8 cellular contexts compared by ENCODE assay signal in genomic region chrX:37846934-37847732, GRCh38. TPM values are rescaled to one million over a fixed set of nuclear protein-coding genes. Genes with fewer than 3 reads are reported as not detected.
DNase-seq lines count a peak whose midpoint lies in the region; ATAC-seq and TF ChIP-seq lines count a peak whose summit lies in the region.

Gene DYNLT3, minus strand, starts transcription at chrX:37847571. Its CDS starts 61 bp downstream, at chrX:37847510.

- WGBS in trophoblast cell (ENCODE audit: extremely low coverage, insufficient coverage, insufficient read length), result no CpG with 5 or more reads among the region's 67 CpGs
- 52% methylated on average over 36 of the region's 67 CpGs; no CpG with 5 or more reads in 1 of the 2 donors for WGBS in transverse colon (ENCODE audit: low coverage in 1 of 2), 2 donors

- peak within 1 kb of the TSS; percentile 66 for H4K8ac ChIP-seq in trophoblast cell (ENCODE audit: low read depth, low read length)

- H3K4me3 ChIP-seq in HCT116 (replicated peaks in 1 of 2; ENCODE audit: low read depth in 1 of 2, low read length in 2 of 2), result peak within 1 kb of the TSS; percentile 61 to 68
- peak within 1 kb of the TSS; percentile 83 for H3K4me3 ChIP-seq in adipocyte (ENCODE audit: low read length)
- peak within 1 kb of the TSS; percentile 79 for H3K4me3 ChIP-seq in trophoblast cell (ENCODE audit: low read depth, low read length)
- peak within 1 kb of the TSS; percentile 39 to 91 (median 66) for H3K4me3 ChIP-seq in transverse colon

- BruUV-seq in HCT116 (replicated peaks; lab: Mats Ljungman, UMichigan), result no TSS peak

- ATAC-seq in HCT116, result peak; percentile 100

- DNase-seq in GM03348 (ENCODE audit: low spot score) (peak; percentile 86), HCT116 (ENCODE audit: low read depth, low spot score) (peak; percentile 76), NAMALWA (ENCODE audit: low spot score) (peak; percentile 82), T follicular helper cell (ENCODE audit: low read depth) (peak; percentile 68), adipocyte (ENCODE audit: low read depth) (peak; percentile 82), cardiac septum (ENCODE audit: low spot score) (peak; percentile 92), trophoblast cell (peak; percentile 77 to 80), transverse colon (peak; percentile 90)

- peak within 1 kb of the TSS; percentile 66 for H3K9ac ChIP-seq in HCT116 (ENCODE audit: low read length)
- peak within 1 kb of the TSS; percentile 82 for H3K9ac ChIP-seq in adipocyte (ENCODE audit: low read length)
- H3K9ac ChIP-seq in trophoblast cell (ENCODE audit: low read length), result peak within 1 kb of the TSS; percentile 69

- no peak for TF ChIP-seq RAD21 in HCT116 (IDR thresholded peaks at IDR 0.05; ENCODE audit: low read depth)

- POLR2A ChIA-PET in HCT116 (lab: Charles Lee), result no interaction called here

- H3K9me2 ChIP-seq in HCT116 (ENCODE audit: insufficient read depth), result no peaks in the 10 kb centered on the region

- H4K20me1 ChIP-seq in HCT116 (ENCODE audit: insufficient read depth), result no peaks in the 10 kb centered on the region

- H3K4me2 ChIP-seq in HCT116 (ENCODE audit: low read length), result peak within 1 kb of the TSS; percentile 74
- H3K4me2 ChIP-seq in trophoblast cell (ENCODE audit: low read length), result peak within 1 kb of the TSS; percentile 84

- H3K4ac ChIP-seq in trophoblast cell (ENCODE audit: low read depth, low read length), result peak within 1 kb of the TSS; percentile 69

- H3K36me3 ChIP-seq in HCT116 (ENCODE audit: control insufficient read depth in 1 of 2, insufficient read depth in 2 of 2, low read length in 2 of 2) (no peaks in the 10 kb centered on the region), adipocyte (ENCODE audit: control insufficient read depth, insufficient read depth, low read length, severe bottlenecking) (no peaks in the 10 kb centered on the region), trophoblast cell (ENCODE audit: control insufficient read depth in 1 of 2, insufficient read depth in 2 of 2, low read length in 2 of 2) (no peaks in the 10 kb centered on the region), transverse colon (no peaks in the 10 kb centered on the region)

- H3K18ac ChIP-seq in trophoblast cell (ENCODE audit: low read length), result peak within 1 kb of the TSS; percentile 86

- H3K9me3 ChIP-seq in HCT116 (ENCODE audit: control insufficient read depth in 1 of 2, insufficient read depth in 1 of 2, low read depth in 1 of 2, low read length in 2 of 2) (no peaks in the 10 kb centered on the region), adipocyte (ENCODE audit: control insufficient read depth, low read length) (no peaks in the 10 kb centered on the region), trophoblast cell (ENCODE audit: insufficient read depth, low read depth, low read length) (no peaks in the 10 kb centered on the region), transverse colon (no peaks in the 10 kb centered on the region)

- H3K4me1 ChIP-seq in HCT116 (ENCODE audit: control insufficient read depth in 1 of 2, insufficient read depth in 2 of 2, low read length in 2 of 2) (peaks cover 0 to 4% of the 10 kb centered on the region in 2 experiments; a peak in 1 of 4 replicates), adipocyte (ENCODE audit: control insufficient read depth, insufficient read depth, low read length) (no peaks in the 10 kb centered on the region), trophoblast cell (ENCODE audit: control insufficient read depth in 1 of 2, insufficient read depth in 2 of 2, low read length in 2 of 2) (peaks cover 0 to 2% of the 10 kb centered on the region in 2 experiments), transverse colon (peaks cover 0 to 3% (median 0%) of the 10 kb centered on the region in 4 donors)

- H2BK12ac ChIP-seq in trophoblast cell (ENCODE audit: low read length), result peak within 1 kb of the TSS; percentile 43

- H3K27me3 ChIP-seq in HCT116 (ENCODE audit: insufficient read depth, low read length) (no peaks in the 10 kb centered on the region), adipocyte (replicated peaks; ENCODE audit: control insufficient read depth, insufficient read depth, low read length) (peaks cover 3% of the 10 kb centered on the region), trophoblast cell (ENCODE audit: insufficient read depth, low read length) (no peaks in the 10 kb centered on the region), transverse colon (no peaks in the 10 kb centered on the region)

- TF ChIP-seq CTCF in HCT116 (IDR thresholded peaks at IDR 0.05 in 2 of 3, conservative IDR thresholded peaks at IDR 0.05 in 1 of 3; ENCODE audit: borderline replicate concordance in 1 of 3, insufficient read depth in 1 of 3, low read depth in 2 of 3, low read length in 2 of 3) (no peak), transverse colon (IDR thresholded peaks at IDR 0.05) (no peak)

- in situ Hi-C loops in transverse colon (cut with MboI; ENCODE audit: low pct_ligation_motif_present in 1 of 4, low pct_unique_long_range_greater_than_20kb in 1 of 4, low sequenced_read_pairs in 3 of 4), result no loop called here

- H2AK5ac ChIP-seq in trophoblast cell (ENCODE audit: low read length), result no peak within 1 kb of the TSS

- H3K14ac ChIP-seq in trophoblast cell (ENCODE audit: low read length), result peak within 1 kb of the TSS; percentile 87

- CTCF ChIA-PET in HCT116 (lab: Charles Lee), result no interaction called here

- intact Hi-C loops in HCT116 (cut with micrococcal nuclease), result no loop called here
- intact Hi-C loops in cardiac septum (cut with DNase I), result no loop called here
- intact Hi-C loops in transverse colon (cut with DNase I; ENCODE audit: low total_unique reads), result no loop called here

- H2AFZ ChIP-seq in HCT116 (ENCODE audit: low read depth, low read length, poor library complexity, severe bottlenecking), result peak within 1 kb of the TSS; percentile 6
- peak within 1 kb of the TSS; percentile 50 for H2AFZ ChIP-seq in trophoblast cell (ENCODE audit: insufficient read depth, low read length, poor library complexity)

- H3K79me2 ChIP-seq in HCT116 (ENCODE audit: insufficient read depth, low read length) (no peaks in the 10 kb centered on the region), trophoblast cell (ENCODE audit: control insufficient read depth, insufficient read depth, low read length, poor library complexity) (no peaks in the 10 kb centered on the region)

- no peak for TF ChIP-seq EP300 in transverse colon (IDR thresholded peaks at IDR 0.05; ENCODE audit: low read depth)

- peaks cover 9% of the 10 kb centered on the region for H3K79me1 ChIP-seq in trophoblast cell (ENCODE audit: low read length)

- TF ChIP-seq POLR2A in HCT116 (IDR thresholded peaks at IDR 0.05; ENCODE audit: borderline replicate concordance, extremely low read depth, insufficient read depth, insufficient read length) (no peak), transverse colon (IDR thresholded peaks at IDR 0.05) (peak; percentile 83)

- H2BK120ac ChIP-seq in trophoblast cell (ENCODE audit: insufficient read depth, low read length, poor library complexity), result peak within 1 kb of the TSS; percentile 68

- peak within 1 kb of the TSS; percentile 37; the same call in 1 of the 2 replicates for H3K27ac ChIP-seq in HCT116 (ENCODE audit: low read depth, low read length)
- peak within 1 kb of the TSS; percentile 54 for H3K27ac ChIP-seq in trophoblast cell (ENCODE audit: low read depth, low read length)
- H3K27ac ChIP-seq in transverse colon, result peak within 1 kb of the TSS; percentile 82 to 91 (median 88)

- H2BK5ac ChIP-seq in trophoblast cell (ENCODE audit: low read depth, low read length, poor library complexity), result peak within 1 kb of the TSS; percentile 52

- peak within 1 kb of the TSS; percentile 69 for H4K12ac ChIP-seq in trophoblast cell (ENCODE audit: low read depth, low read length)

- H4K91ac ChIP-seq in trophoblast cell (ENCODE audit: low read depth, low read length), result peak within 1 kb of the TSS; percentile 96

- RAD21 ChIA-PET in HCT116 (lab: Charles Lee; ENCODE audit: low non-redundant PET in 1 of 2, low total read pairs in 2 of 2, uncharacterized antibody in 2 of 2, unreplicated experiment in 2 of 2), result no interaction called here

- no peak within 1 kb of the TSS for H3K23ac ChIP-seq in trophoblast cell (ENCODE audit: low read length)

TF ChIP-seq in HCT116, 20 proteins besides CTCF, POLR2A, EP300 and RAD21:
- TF ChIP-seq ZFX (IDR thresholded peaks at IDR 0.05) (peak; percentile 15; the same call in 1 of the 2 replicates), CEBPB (IDR thresholded peaks at IDR 0.05; ENCODE audit: low read depth) (no peak), POLR2AphosphoS5 (IDR thresholded peaks at IDR 0.05; ENCODE audit: low read depth, low read length) (peak; percentile 67), JUND (IDR thresholded peaks at IDR 0.05) (no peak), SP1 (IDR thresholded peaks at IDR 0.05; ENCODE audit: low read depth) (peak; percentile 46), EGR1 (IDR thresholded peaks at IDR 0.05; ENCODE audit: low read depth) (no peak), MAX (IDR thresholded peaks at IDR 0.05) (peak; percentile 67), CBX3 (IDR thresholded peaks at IDR 0.05; ENCODE audit: low read depth) (peak; percentile 39; the same call in 1 of the 2 replicates), YY1 (IDR thresholded peaks at IDR 0.05; ENCODE audit: extremely low read depth, insufficient replicate concordance, low read depth, low read length) (no peak)

RNA-seq across cellular contexts. Expression of gene DYNLT3, which starts in this region (rescaled TPM):
- 20.9 TPM for total RNA-seq in HCT116 (2021; ENCODE audit: unreplicated experiment)
- polyA plus RNA-seq in HCT116 (2012), result 8.7 and 10.0 TPM in 2 replicates
- total RNA-seq in cardiac septum, result 37.6 TPM
- polyA plus RNA-seq in trophoblast cell (2013), result 16.0 and 16.4 TPM in 2 replicates
- 10 to 100 TPM in 3 of 4 donors, 1 to 10 TPM in 1; 9.7 to 61.3 (median 25.9) TPM for total RNA-seq in transverse colon

Comparison
In these comparisons a context has a peak if more than half of its experiments do, and no peak if none do; other contexts are left out.
1. Peak in every context shown above with its lines: DNase-seq, ATAC-seq, H3K4me3 ChIP-seq and H3K27ac ChIP-seq.
2. H3K27ac ChIP-seq: peak in every context shown above with its lines; median percentile 88 in transverse colon; 54 in trophoblast cell; 37 in HCT116.